12 cellular contexts compared by ENCODE assay signal in genomic region chr13:40438022-40438692, GRCh38.
A peak's percentile ranks its signal among the peaks of the same experiment; 100 is the strongest.
DNase-seq lines count a peak whose midpoint lies in the region; ATAC-seq, FAIRE-seq and TF ChIP-seq lines count a peak whose summit lies in the region.
"Had no signal": no experiment of that assay in that cellular context is flagged by ENCODE, and none has a peak within 500 bp of the region (broad histone marks: within the 10 kb centered on the region; RNA-seq: fewer than 3 reads in every experiment).

No MANE protein-coding gene starts in this region.

- peak; percentile 70 for FAIRE-seq in endothelial cell of umbilical vein (lab: Jason Lieb, UNC)

- BruUV-seq in endothelial cell of umbilical vein (replicated peaks; lab: Mats Ljungman, UMichigan) = no TSS peak

- no peak overlapping the region for H2AK5ac ChIP-seq in trophoblast cell (ENCODE audit: low read length)

- H3K4me1 Mint-ChIP-seq in stimulated activated naive CD8-positive, alpha-beta T cell treated with anti-CD3 and anti-CD28 coated beads, Interleukin-15, Interleukin-2, amounts not matched to agents 100 ng/mL and 50 ng/mL, for 24 hours (ENCODE audit: low read depth) = peaks cover 47% of the 10 kb centered on the region

- no peak for ATAC-seq in stimulated activated naive CD8-positive, alpha-beta T cell treated with anti-CD3 and anti-CD28 coated beads, Interleukin-15, Interleukin-2, amounts not matched to agents 100 U/mL and 50 U/mL, for 24 hours

- peak overlapping the region; percentile 71 for H2AFZ ChIP-seq in endothelial cell of umbilical vein (ENCODE audit: low read depth, low read length)
- no peak overlapping the region for H2AFZ ChIP-seq in trophoblast cell (ENCODE audit: insufficient read depth, low read length, poor library complexity)

- no peak for TF ChIP-seq POLR2A in endothelial cell of umbilical vein (IDR thresholded peaks at IDR 0.05; ENCODE audit: low read depth, low read length)

- no peaks in the 10 kb centered on the region for H3K27me3 Mint-ChIP-seq in stimulated activated naive CD8-positive, alpha-beta T cell treated with anti-CD3 and anti-CD28 coated beads, Interleukin-15, Interleukin-2, amounts not matched to agents 100 ng/mL and 50 ng/mL, for 24 hours
- H3K27me3 Mint-ChIP-seq: memory B cell had no signal

- H3K9me1 ChIP-seq in endothelial cell of umbilical vein (replicated peaks; ENCODE audit: control insufficient read depth, extremely low read depth, insufficient read depth, low read length) = no peaks in the 10 kb centered on the region

- H3K4me2 ChIP-seq in endothelial cell of umbilical vein (ENCODE audit: insufficient read depth, low read length) (peak overlapping the region; percentile 87), trophoblast cell (ENCODE audit: low read length) (no peak overlapping the region)

- H3K27ac Mint-ChIP-seq in stimulated activated naive CD8-positive, alpha-beta T cell treated with anti-CD3 and anti-CD28 coated beads, Interleukin-15, Interleukin-2, amounts not matched to agents 100 ng/mL and 50 ng/mL, for 24 hours = peak overlapping the region; percentile 93

- no peak for TF ChIP-seq CTCF in endothelial cell of umbilical vein (IDR thresholded peaks at IDR 0.05; ENCODE audit: extremely low read depth in 1 of 2, insufficient read depth in 1 of 2, low read depth in 1 of 2, low read length in 2 of 2)

- H3K36me3 ChIP-seq in endothelial cell of umbilical vein (ENCODE audit: control insufficient read depth in 2 of 2, extremely low read depth in 1 of 2, insufficient read depth in 2 of 2, low read length in 2 of 2) (no peaks in the 10 kb centered on the region), trophoblast cell (ENCODE audit: control insufficient read depth in 1 of 2, insufficient read depth in 2 of 2, low read length in 2 of 2) (no peaks in the 10 kb centered on the region)

- H4K91ac ChIP-seq in trophoblast cell (ENCODE audit: low read depth, low read length) = no peak overlapping the region

- peak overlapping the region in 1 of 3 experiments; percentile 49 for H3K4me3 ChIP-seq in endothelial cell of umbilical vein (replicated peaks in 1 of 3; ENCODE audit: insufficient read depth in 1 of 3, low read depth in 1 of 3, low read length in 3 of 3)
- no peak overlapping the region for H3K4me3 ChIP-seq in trophoblast cell (ENCODE audit: low read depth, low read length)

- no peak overlapping the region for H2BK12ac ChIP-seq in trophoblast cell (ENCODE audit: low read length)

- H3K18ac ChIP-seq in trophoblast cell (ENCODE audit: low read length) = no peak overlapping the region

- no peak overlapping the region for H3K23ac ChIP-seq in trophoblast cell (ENCODE audit: low read length)

- intact Hi-C loops in endothelial cell of umbilical vein (cut with micrococcal nuclease) = loop anchor here (1.0 kb wide), 1 partner anchor 36 kb away; no protein-coding TSS in a partner anchor

- H3K27ac ChIP-seq in endothelial cell of umbilical vein (ENCODE audit: insufficient read depth, low read depth, low read length) (peak overlapping the region; percentile 86), trophoblast cell (ENCODE audit: low read depth, low read length) (peak overlapping the region; percentile 37)
- H3K27ac ChIP-seq: RWPE1 had no signal

- H3K9me3 ChIP-seq in endothelial cell of umbilical vein (replicated peaks; ENCODE audit: control insufficient read depth, insufficient read depth, low read length) (no peaks in the 10 kb centered on the region), trophoblast cell (ENCODE audit: insufficient read depth, low read depth, low read length) (no peaks in the 10 kb centered on the region)

- no peak overlapping the region for H2BK120ac ChIP-seq in trophoblast cell (ENCODE audit: insufficient read depth, low read length, poor library complexity)

- dilution Hi-C loops in endothelial cell of umbilical vein (cut with MboI; ENCODE audit: extremely low pct_ligation_motif_present, low sequenced_read_pairs) = no loop called here

- peaks cover 29% of the 10 kb centered on the region for H3K79me1 ChIP-seq in trophoblast cell (ENCODE audit: low read length)

- H3K79me2 ChIP-seq in endothelial cell of umbilical vein (ENCODE audit: control insufficient read depth, insufficient read depth, low read length) = no peaks in the 10 kb centered on the region
- peaks cover 4% of the 10 kb centered on the region for H3K79me2 ChIP-seq in trophoblast cell (ENCODE audit: control insufficient read depth, insufficient read depth, low read length, poor library complexity)

- DNase-seq in stimulated activated naive CD8-positive, alpha-beta T cell treated with anti-CD3 and anti-CD28 coated beads, Interleukin-15, Interleukin-2, amounts not matched to agents 100 U/mL and 50 U/mL, for 24 hours = no peak
- peak; percentile 72 for DNase-seq in endothelial cell of umbilical vein (ENCODE audit: low read depth, low spot score)
- DNase-seq in trophoblast cell = no peak
- no peak for DNase-seq in RPMI8226
- no peak for DNase-seq in activated effector memory CD4-positive, alpha-beta T cell treated with anti-CD3 and anti-CD28 coated beads, Interleukin-2, amount 50 U/mL, for 16 hours
- DNase-seq in NCI-H226 = no peak
- DNase-seq in DMS79 (lab: John Stamatoyannopoulos, UW) = no peak
- DNase-seq: activated effector memory CD4-positive, alpha-beta T cell treated with Interleukin-2 at 50 U/mL for 16 hours; NCI-H345 had no signal

- H4K12ac ChIP-seq in trophoblast cell (ENCODE audit: low read depth, low read length) = no peak overlapping the region

- peak overlapping the region; percentile 70 for H3K4me3 Mint-ChIP-seq in stimulated activated naive CD8-positive, alpha-beta T cell treated with anti-CD3 and anti-CD28 coated beads, Interleukin-15, Interleukin-2, amounts not matched to agents 100 ng/mL and 50 ng/mL, for 24 hours

- CTCF ChIA-PET in endothelial cell of umbilical vein (lab: Charles Lee) = interaction anchor here (1.4 kb wide), 1 partner anchor 369 kb away, joined by 5 read pairs; no protein-coding TSS in a partner anchor

- no peaks in the 10 kb centered on the region for H3K9me3 Mint-ChIP-seq in stimulated activated naive CD8-positive, alpha-beta T cell treated with anti-CD3 and anti-CD28 coated beads, Interleukin-15, Interleukin-2, amounts not matched to agents 100 ng/mL and 50 ng/mL, for 24 hours
- H3K9me3 Mint-ChIP-seq: memory B cell had no signal

- no peak overlapping the region for H3K4ac ChIP-seq in trophoblast cell (ENCODE audit: low read depth, low read length)

- H3K27me3 ChIP-seq in endothelial cell of umbilical vein (ENCODE audit: control insufficient read depth in 2 of 2, insufficient read depth in 2 of 2, low read length in 2 of 2) (no peaks in the 10 kb centered on the region), trophoblast cell (ENCODE audit: insufficient read depth, low read length) (no peaks in the 10 kb centered on the region)

- peak overlapping the region; percentile 82 for H3K9ac ChIP-seq in endothelial cell of umbilical vein (replicated peaks; ENCODE audit: extremely low read depth, insufficient read depth, low read length)
- H3K9ac ChIP-seq in trophoblast cell (ENCODE audit: low read length) = no peak overlapping the region

- POLR2A ChIA-PET in endothelial cell of umbilical vein (lab: Charles Lee) = interaction anchor here (0.6 to 0.9 kb wide), 2 partner anchors 46 to 66 kb away, joined by 3 read pairs; no protein-coding TSS in a partner anchor

- no peaks in the 10 kb centered on the region for H4K20me1 ChIP-seq in endothelial cell of umbilical vein (replicated peaks; ENCODE audit: control insufficient read depth, extremely low read depth, insufficient read depth, low read length)

- H2BK5ac ChIP-seq in trophoblast cell (ENCODE audit: low read depth, low read length, poor library complexity) = peak overlapping the region; percentile 46

- peaks cover 43% of the 10 kb centered on the region for H3K4me1 ChIP-seq in endothelial cell of umbilical vein (ENCODE audit: control insufficient read depth, extremely low read depth, insufficient read depth, low read length)
- H3K4me1 ChIP-seq in trophoblast cell (ENCODE audit: control insufficient read depth in 1 of 2, insufficient read depth in 2 of 2, low read length in 2 of 2) = peaks cover 18 to 29% of the 10 kb centered on the region in 2 experiments

- no CpG with 5 or more reads among the region's 6 CpGs for WGBS in trophoblast cell (ENCODE audit: extremely low coverage, insufficient coverage, insufficient read length)

- no peak overlapping the region for H4K8ac ChIP-seq in trophoblast cell (ENCODE audit: low read depth, low read length)

- no peaks in the 10 kb centered on the region for H3K36me3 Mint-ChIP-seq in stimulated activated naive CD8-positive, alpha-beta T cell treated with anti-CD3 and anti-CD28 coated beads, Interleukin-15, Interleukin-2, amounts not matched to agents 100 ng/mL and 50 ng/mL, for 24 hours (ENCODE audit: low read depth)
- H3K36me3 Mint-ChIP-seq: memory B cell had no signal

- H3K14ac ChIP-seq in trophoblast cell (ENCODE audit: low read length) = peak overlapping the region; percentile 70

TF ChIP-seq in endothelial cell of umbilical vein, 7 proteins besides CTCF, POLR2A, EP300 and RAD21:
- TF ChIP-seq MAX (IDR thresholded peaks at IDR 0.05; ENCODE audit: insufficient read depth, insufficient read length) (no peak), FOS (IDR thresholded peaks at IDR 0.05; ENCODE audit: borderline replicate concordance, insufficient read depth, low read length) (no peak), JUN (IDR thresholded peaks at IDR 0.05; ENCODE audit: borderline replicate concordance, insufficient read depth, insufficient read length, low read depth) (no peak), MYC (IDR thresholded peaks at IDR 0.05; ENCODE audit: low read depth, low read length) (no peak), GATA2 (IDR thresholded peaks at IDR 0.05; ENCODE audit: insufficient read depth, insufficient read length, low read depth, low read length) (no peak), POLR2AphosphoS5 (IDR thresholded peaks at IDR 0.05; ENCODE audit: insufficient read depth, low read depth, low read length) (no peak), EZH2 (IDR thresholded peaks at IDR 0.05; ENCODE audit: borderline replicate concordance, low read depth, low read length, severe bottlenecking) (no peak)
